In genomic region chr7:123941391-123942180, GRCh38 we compare ENCODE assay signal across 1 cellular context.
TF ChIP-seq lines count a peak whose summit lies in the region.

No MANE protein-coding gene starts in this region.

TF ChIP-seq in GM23338, 12 proteins besides CTCF, POLR2A, EP300 and RAD21 (continued from another document):
- no peak for TF ChIP-seq ZNF462 (CRISPR knock-in tag; IDR thresholded peaks at IDR 0.05)
- no peak for TF ChIP-seq EZH2phosphoT487 (IDR thresholded peaks at IDR 0.05; ENCODE audit: unreplicated experiment)
- no peak for TF ChIP-seq ZNF331 (CRISPR knock-in tag; IDR thresholded peaks at IDR 0.05; ENCODE audit: low read depth)
- no peak for TF ChIP-seq NANOG (IDR thresholded peaks at IDR 0.05; ENCODE audit: borderline replicate concordance)
- no peak for TF ChIP-seq CREB1 (CRISPR knock-in tag; IDR thresholded peaks at IDR 0.05; ENCODE audit: low read depth)
- no peak for TF ChIP-seq REST (IDR thresholded peaks at IDR 0.05; ENCODE audit: unreplicated experiment)
- no peak for TF ChIP-seq ETS1 (IDR thresholded peaks at IDR 0.05)
